Comparison of ENCODE assay signal across 9 cellular contexts in the genomic region with DNA sequence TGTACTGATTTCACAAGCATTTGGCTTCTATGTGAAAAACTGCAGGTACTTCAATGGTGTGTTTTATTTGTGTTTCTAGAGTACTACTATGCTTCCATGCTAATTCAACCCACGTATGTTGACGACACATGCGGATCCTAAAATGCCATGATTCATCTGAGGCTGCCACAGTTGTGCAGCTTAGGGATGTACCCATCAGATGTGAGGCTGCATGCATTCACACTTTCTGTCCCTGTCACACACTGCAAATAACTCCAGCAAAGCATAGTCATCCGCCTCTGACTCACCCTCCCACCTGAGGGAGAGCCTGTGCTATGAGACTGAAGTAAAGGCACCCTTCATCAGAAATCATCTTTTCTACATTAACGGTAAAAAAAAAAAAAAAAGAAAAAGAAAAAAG. TPM values are rescaled to one million over a fixed set of nuclear protein-coding genes. Genes with fewer than 3 reads are reported as not detected.
A peak's percentile ranks its signal among the peaks of the same experiment; 100 is the strongest.
DNase-seq lines count a peak whose midpoint lies in the region; ATAC-seq and TF ChIP-seq lines count a peak whose summit lies in the region.
"Had no signal": no experiment of that assay in that cellular context is flagged by ENCODE, and none has a peak within 500 bp of the region (broad histone marks: within the 10 kb centered on the region; RNA-seq: fewer than 3 reads in every experiment).

No MANE protein-coding gene starts in this region.

- H3K27me3 ChIP-seq in foreskin keratinocyte, result no peaks in the 10 kb centered on the region
- H3K27me3 ChIP-seq in CD4-positive, alpha-beta memory T cell (ENCODE audit: insufficient read depth, low read length), result no peaks in the 10 kb centered on the region

- H3K27me3 Mint-ChIP-seq in activated CD4-positive, alpha-beta memory T cell treated with anti-CD3 and anti-CD28 coated beads for 36 hours, result no peaks in the 10 kb centered on the region
- peaks cover 3% of the 10 kb centered on the region for H3K27me3 Mint-ChIP-seq in endothelial cell (ENCODE audit: unreplicated experiment)
- H3K27me3 Mint-ChIP-seq in CD4-positive, alpha-beta memory T cell, result no peaks in the 10 kb centered on the region

- DNase-seq in HK-2 (ENCODE audit: unreplicated experiment), result peak; percentile 39
- DNase-seq in activated CD4-positive, alpha-beta memory T cell treated with anti-CD3 and anti-CD28 coated beads for 36 hours, result peak; percentile 87
- DNase-seq in foreskin keratinocyte, result peak; percentile 48 to 69
- DNase-seq in stimulated activated CD8-positive, alpha-beta memory T cell treated with anti-CD3 and anti-CD28 coated beads, Interleukin-4, amount 100 ng/mL, for 4 hours (ENCODE audit: low read depth in 2 of 2, low spot score in 1 of 2), result peak; percentile 29 to 64
- DNase-seq in endothelial cell (ENCODE audit: low spot score), result no peak
- no peak for DNase-seq in CD4-positive, alpha-beta memory T cell
- DNase-seq: Right ventricle myocardium superior had no signal

- H3K4me1 Mint-ChIP-seq in activated CD4-positive, alpha-beta memory T cell treated with anti-CD3 and anti-CD28 coated beads for 36 hours (ENCODE audit: low read depth), result peaks cover 25% of the 10 kb centered on the region
- no peaks in the 10 kb centered on the region for H3K4me1 Mint-ChIP-seq in endothelial cell (ENCODE audit: unreplicated experiment)
- H3K4me1 Mint-ChIP-seq in CD4-positive, alpha-beta memory T cell, result peaks cover 0 to 20% (median 12%) of the 10 kb centered on the region in 4 donors

- H3K9me3 Mint-ChIP-seq in activated CD4-positive, alpha-beta memory T cell treated with anti-CD3 and anti-CD28 coated beads for 36 hours, result no peaks in the 10 kb centered on the region
- H3K9me3 Mint-ChIP-seq in endothelial cell (ENCODE audit: unreplicated experiment), result no peaks in the 10 kb centered on the region
- H3K9me3 Mint-ChIP-seq in CD4-positive, alpha-beta memory T cell, result peaks cover 0 to 2% (median 0%) of the 10 kb centered on the region in 8 donors

- intact Hi-C loops in activated CD4-positive, alpha-beta memory T cell treated with anti-CD3 and anti-CD28 coated beads for 36 hours (cut with micrococcal nuclease), result loop anchor here (1.0 to 2.0 kb wide), 3 partner anchors 21 to 75 kb away; no protein-coding TSS in a partner anchor
- intact Hi-C loops in CD4-positive, alpha-beta memory T cell (cut with micrococcal nuclease), result no loop called here

- ATAC-seq in foreskin keratinocyte, result peak; percentile 92
- ATAC-seq in GM19397 (IDR thresholded peaks at IDR 0.05; ENCODE audit: unreplicated experiment), result no peak
- ATAC-seq in GM21423 (IDR thresholded peaks at IDR 0.05; ENCODE audit: unreplicated experiment), result no peak

- no peak overlapping the region for H3K27ac Mint-ChIP-seq in activated CD4-positive, alpha-beta memory T cell treated with anti-CD3 and anti-CD28 coated beads for 36 hours
- H3K27ac Mint-ChIP-seq in endothelial cell (ENCODE audit: unreplicated experiment), result no peak overlapping the region
- H3K27ac Mint-ChIP-seq in CD4-positive, alpha-beta memory T cell, result no peak overlapping the region

- H3K4me1 ChIP-seq in foreskin keratinocyte, result no peaks in the 10 kb centered on the region
- no peaks in the 10 kb centered on the region for H3K4me1 ChIP-seq in CD4-positive, alpha-beta memory T cell (ENCODE audit: insufficient read depth, low read length)

- CTCF ChIA-PET in activated CD4-positive, alpha-beta memory T cell treated with anti-CD3 and anti-CD28 coated beads for 36 hours (lab: Charles Lee), result interaction anchor here (1.4 to 3.5 kb wide), 3 partner anchors 21 to 156 kb away, joined by 4 to 22 read pairs (median 4); partner anchors contain the start of genes AFTPH and SERTAD2
- CTCF ChIA-PET in CD4-positive, alpha-beta memory T cell (lab: Charles Lee; ENCODE audit: partially characterized antibody), result interaction anchor here (1.0 to 2.7 kb wide), 4 partner anchors 21 to 155 kb away, joined by 3 to 10 read pairs (median 3); partner anchors contain the start of gene SERTAD2

- no peak overlapping the region for H3K27ac ChIP-seq in foreskin keratinocyte
- no peak overlapping the region for H3K27ac ChIP-seq in CD4-positive, alpha-beta memory T cell (ENCODE audit: low read depth, low read length)

- H3K9me3 ChIP-seq in CD4-positive, alpha-beta memory T cell (ENCODE audit: control insufficient read depth in 1 of 2, low read length in 2 of 2), result no peaks in the 10 kb centered on the region

- no peaks in the 10 kb centered on the region for H3K36me3 Mint-ChIP-seq in activated CD4-positive, alpha-beta memory T cell treated with anti-CD3 and anti-CD28 coated beads for 36 hours
- H3K36me3 Mint-ChIP-seq in endothelial cell (ENCODE audit: low read depth, unreplicated experiment), result no peaks in the 10 kb centered on the region
- H3K36me3 Mint-ChIP-seq in CD4-positive, alpha-beta memory T cell, result no peaks in the 10 kb centered on the region

- no peaks in the 10 kb centered on the region for H3K36me3 ChIP-seq in CD4-positive, alpha-beta memory T cell (ENCODE audit: insufficient read depth, low read length)

- TF ChIP-seq CTCF in foreskin keratinocyte (conservative IDR thresholded peaks at IDR 0.05), result no peak
- TF ChIP-seq CTCF in endothelial cell (IDR thresholded peaks at IDR 0.05; ENCODE audit: unreplicated experiment), result no peak

- no peak overlapping the region for H3K4me3 ChIP-seq in CD4-positive, alpha-beta memory T cell (ENCODE audit: low read length in 2 of 2)

- POLR2A ChIA-PET in activated CD4-positive, alpha-beta memory T cell treated with anti-CD3 and anti-CD28 coated beads for 36 hours (lab: Charles Lee), result interaction anchor here (0.7 to 1.5 kb wide), 3 partner anchors 20 to 23 kb away, joined by 3 to 5 read pairs (median 4); partner anchors contain the start of gene SERTAD2
- POLR2A ChIA-PET in CD4-positive, alpha-beta memory T cell (lab: Charles Lee; ENCODE audit: partially characterized antibody), result interaction anchor here (0.8 to 3.4 kb wide), 2 partner anchors 22 to 75 kb away, joined by 3 to 20 read pairs; partner anchors contain the start of gene SERTAD2

- no peak overlapping the region for H3K4me3 Mint-ChIP-seq in activated CD4-positive, alpha-beta memory T cell treated with anti-CD3 and anti-CD28 coated beads for 36 hours
- no peak overlapping the region for H3K4me3 Mint-ChIP-seq in endothelial cell (ENCODE audit: unreplicated experiment)
- H3K4me3 Mint-ChIP-seq in CD4-positive, alpha-beta memory T cell, result no peak overlapping the region

RNA-seq across cellular contexts. Expression of gene SERTAD2, which starts 22.1 kb away (rescaled TPM):
- 10 to 100 TPM; 11.3 to 11.4 TPM for total RNA-seq in activated CD4-positive, alpha-beta memory T cell treated with anti-CD3 and anti-CD28 coated beads for 36 hours
- 17.1 and 18.4 TPM in 2 replicates for total RNA-seq in foreskin keratinocyte
- polyA plus RNA-seq in foreskin keratinocyte, result 5.7 and 7.1 TPM in 2 replicates
- total RNA-seq in endothelial cell (ENCODE audit: unreplicated experiment), result 9.8 TPM
- 10 to 100 TPM; 23.5 to 24.6 TPM for total RNA-seq in CD4-positive, alpha-beta memory T cell
- polyA plus RNA-seq in CD4-positive, alpha-beta memory T cell, result 1 to 10 TPM; 2.6 to 5.5 TPM

Comparison
In these comparisons a context has a peak if more than half of its experiments do, and no peak if none do; other contexts are left out.
1. DNase-seq: peak in HK-2 (single experiment), activated CD4-positive, alpha-beta memory T cell treated with anti-CD3 and anti-CD28 coated beads for 36 hours (single experiment), foreskin keratinocyte (2 of 2) and stimulated activated CD8-positive, alpha-beta memory T cell treated with anti-CD3 and anti-CD28 coated beads, Interleukin-4, amount 100 ng/mL, for 4 hours (2 of 2); none in endothelial cell (single experiment) and CD4-positive, alpha-beta memory T cell (0 of 5).